In genomic region chr14:37036669-37037341, GRCh38 we compare ENCODE assay signal across 15 cellular contexts.
DNase-seq lines count a peak whose midpoint lies in the region; ATAC-seq and TF ChIP-seq lines count a peak whose summit lies in the region.
"Had no signal": no experiment of that assay in that cellular context is flagged by ENCODE, and none has a peak within 500 bp of the region (broad histone marks: within the 10 kb centered on the region; RNA-seq: fewer than 3 reads in every experiment).

No MANE protein-coding gene starts in this region.

- peak overlapping the region; percentile 11 for H3K4me3 Mint-ChIP-seq in nephron progenitor cell
- H3K4me3 Mint-ChIP-seq: stimulated activated effector memory CD8-positive, alpha-beta T cell treated with anti-CD3 and anti-CD28 coated beads, Interleukin-12 subunit alpha, Interleukin-12 subunit beta, amount 100 ng/mL, for 72 hours had no signal

- no peaks in the 10 kb centered on the region for H3K27me3 ChIP-seq in HUES48 (ENCODE audit: control insufficient read depth, insufficient read depth, low read length)
- H3K27me3 ChIP-seq: gastrocnemius medialis had no signal

- H3K27ac ChIP-seq in HUES48 (ENCODE audit: low read depth, low read length) = peak overlapping the region; percentile 10
- H3K27ac ChIP-seq: C4-2B, gastrocnemius medialis had no signal

- no peaks in the 10 kb centered on the region for H3K9me3 ChIP-seq in HUES48 (ENCODE audit: control insufficient read depth, insufficient read depth, low read length)
- H3K9me3 ChIP-seq: gastrocnemius medialis had no signal

- no peaks in the 10 kb centered on the region for H3K9me3 Mint-ChIP-seq in nephron progenitor cell

- H3K4me1 ChIP-seq in HUES48 (ENCODE audit: control insufficient read depth, insufficient read depth, low read length) = peaks cover 29% of the 10 kb centered on the region

- no peak for TF ChIP-seq CTCF in nephron progenitor cell (IDR thresholded peaks at IDR 0.05)

- H3K36me3 ChIP-seq in HUES48 (ENCODE audit: control insufficient read depth, insufficient read depth, low read length) = no peaks in the 10 kb centered on the region
- H3K36me3 ChIP-seq: gastrocnemius medialis had no signal

- H3K27ac Mint-ChIP-seq in nephron progenitor cell = peak overlapping the region; percentile 38
- H3K27ac Mint-ChIP-seq: stimulated activated effector memory CD8-positive, alpha-beta T cell treated with anti-CD3 and anti-CD28 coated beads, Interleukin-12 subunit alpha, Interleukin-12 subunit beta, amount 100 ng/mL, for 72 hours had no signal

- ATAC-seq in GM18520 (IDR thresholded peaks at IDR 0.05; ENCODE audit: unreplicated experiment) = no peak
- ATAC-seq: gastrocnemius medialis; stimulated activated effector memory CD8-positive, alpha-beta T cell treated with anti-CD3 and anti-CD28 coated beads, Interleukin-12 subunit alpha, Interleukin-12 subunit beta, amount 100 ng/mL, for 72 hours had no signal

- no peaks in the 10 kb centered on the region for H3K27me3 Mint-ChIP-seq in nephron progenitor cell (ENCODE audit: low read depth, poor library complexity)

- no peak overlapping the region for H3K9ac ChIP-seq in HUES48 (ENCODE audit: low read depth, low read length)

- DNase-seq in EH (ENCODE audit: low read depth) = peak; percentile 49
- peak; percentile 41 for DNase-seq in amniotic epithelial cell (ENCODE audit: low read depth)
- no peak for DNase-seq in nephron progenitor cell
- no peak for DNase-seq in UCSD-AML1 (lab: John Stamatoyannopoulos, UW; ENCODE audit: unreplicated experiment)
- no peak for DNase-seq in NOMO-1 (lab: John Stamatoyannopoulos, UW; ENCODE audit: unreplicated experiment in 2 of 2)
- DNase-seq in occipital lobe (lab: John Stamatoyannopoulos, UW) = no peak
- DNase-seq: activated CD4-positive, alpha-beta T cell treated with anti-CD3 and anti-CD28 coated beads for 1 hour; activated T-cell treated with anti-CD3 and anti-CD28 coated beads for 4 hours; gastrocnemius medialis; KG1; stimulated activated CD4-positive, alpha-beta T cell treated with anti-CD3 and anti-CD28 coated beads, Interleukin-4, amount 100 ng/mL, for 1 hour had no signal

- H3K4me3 ChIP-seq in HUES48 (ENCODE audit: low read depth, low read length) = no peak overlapping the region
- H3K4me3 ChIP-seq: gastrocnemius medialis had no signal

- H3K4me1 Mint-ChIP-seq in nephron progenitor cell = peaks cover 79% of the 10 kb centered on the region
- H3K4me1 Mint-ChIP-seq: stimulated activated effector memory CD8-positive, alpha-beta T cell treated with anti-CD3 and anti-CD28 coated beads, Interleukin-12 subunit alpha, Interleukin-12 subunit beta, amount 100 ng/mL, for 72 hours had no signal

- H3K36me3 Mint-ChIP-seq in nephron progenitor cell (ENCODE audit: low read depth) = no peaks in the 10 kb centered on the region
- H3K36me3 Mint-ChIP-seq: stimulated activated effector memory CD8-positive, alpha-beta T cell treated with anti-CD3 and anti-CD28 coated beads, Interleukin-12 subunit alpha, Interleukin-12 subunit beta, amount 100 ng/mL, for 72 hours had no signal

Comparison
In these comparisons a context has a peak if more than half of its experiments do, and no peak if none do; other contexts are left out.
1. DNase-seq: peak in EH (single experiment) and amniotic epithelial cell (single experiment); none in nephron progenitor cell (single experiment), UCSD-AML1 (single experiment), NOMO-1 (0 of 2) and occipital lobe (single experiment).